Comparison of ENCODE assay signal across 20 cellular contexts in genomic region chr15:27165590-27165989, GRCh38.
"Had no signal": no experiment of that assay in that cellular context is flagged by ENCODE, and none has a peak within 500 bp of the region (broad histone marks: within the 10 kb centered on the region; RNA-seq: fewer than 3 reads in every experiment).

No MANE protein-coding gene starts in this region.

- DNase-seq: activated CD4-positive, alpha-beta memory T cell treated with anti-CD3 and anti-CD28 coated beads for 36 hours; activated CD4-positive, alpha-beta T cell treated with anti-CD3 and anti-CD28 coated beads, Interleukin-2, amount 10 ng/mL, durations not matched to agents 24 days and 14 days; activated CD4-positive, CD25-positive, alpha-beta regulatory T cell treated with anti-CD3 and anti-CD28 coated beads, Interleukin-2, amount 50 U/mL, for 72 hours; activated CD8-positive, alpha-beta memory T cell treated with anti-CD3 and anti-CD28 coated beads, Interleukin-2, amount 50 U/mL, for 48 hours; activated gamma-delta T cell; activated naive CD4-positive, alpha-beta T cell treated with anti-CD3 and anti-CD28 coated beads, Interleukin-2, amount 10 ng/mL, durations not matched to agents 7 days and 5 days; activated naive CD8-positive, alpha-beta T cell treated with anti-CD3 and anti-CD28 coated beads, Interleukin-2, amount 10 ng/mL, durations not matched to agents 7 days and 5 days; activated T-cell treated with anti-CD3 and anti-CD28 coated beads, Interleukin-2, amount 50 U/mL, for 24 hours; central memory CD4-positive, alpha-beta T cell; left cardiac atrium; mammary epithelial cell; nephron progenitor cell; ovary; right lobe of liver; stimulated activated CD4-positive, alpha-beta T cell treated with anti-CD3 and anti-CD28 coated beads, Interleukin-2, amount 100 ng/mL, for 48 hours; stimulated activated naive CD4-positive, alpha-beta T cell treated with Interleukin-2 at 50 U/mL for 16 hours had no signal

- H3K4me3 ChIP-seq: breast epithelium, gastroesophageal sphincter, hepatocyte, ovary, right lobe of liver, tibial nerve had no signal
